Comparison of ENCODE assay signal across 10 cellular contexts in genomic region chr11:33475999-33476398, GRCh38.
A peak's percentile ranks its signal among the peaks of the same experiment; 100 is the strongest.
DNase-seq lines count a peak whose midpoint lies in the region; ATAC-seq lines count a peak whose summit lies in the region.
"Had no signal": no experiment of that assay in that cellular context is flagged by ENCODE, and none has a peak within 500 bp of the region (broad histone marks: within the 10 kb centered on the region; RNA-seq: fewer than 3 reads in every experiment).

No MANE protein-coding gene starts in this region.

- in situ Hi-C loops in GM23248 (cut with MboI) = no loop called here

- no peak overlapping the region for H3K27ac Mint-ChIP-seq in activated naive CD4-positive, alpha-beta T cell treated with anti-CD3 and anti-CD28 coated beads for 36 hours
- H3K27ac Mint-ChIP-seq: naive thymus-derived CD8-positive, alpha-beta T cell had no signal

- peaks cover 12% of the 10 kb centered on the region for H3K27me3 Mint-ChIP-seq in activated naive CD4-positive, alpha-beta T cell treated with anti-CD3 and anti-CD28 coated beads for 36 hours (ENCODE audit: low read depth)

- no peaks in the 10 kb centered on the region for H3K9me3 Mint-ChIP-seq in activated naive CD4-positive, alpha-beta T cell treated with anti-CD3 and anti-CD28 coated beads for 36 hours
- H3K9me3 Mint-ChIP-seq: naive thymus-derived CD8-positive, alpha-beta T cell had no signal

- H3K4me3 Mint-ChIP-seq in activated naive CD4-positive, alpha-beta T cell treated with anti-CD3 and anti-CD28 coated beads for 36 hours = no peak overlapping the region
- H3K4me3 Mint-ChIP-seq: naive thymus-derived CD8-positive, alpha-beta T cell had no signal

- no peak overlapping the region for H3K27ac ChIP-seq in GM23248
- H3K27ac ChIP-seq: SK-N-MC had no signal

- intact Hi-C loops in activated naive CD4-positive, alpha-beta T cell treated with anti-CD3 and anti-CD28 coated beads for 36 hours (cut with micrococcal nuclease) = no loop called here

- 25 to 30% methylated on average over 5 of the region's 5 CpGs for WGBS in GM23248 (ENCODE audit: low coverage in 1 of 2, low lambda C conversion rate in 2 of 2, missing lambda C conversion rate in 2 of 2), 2 experiments

- CTCF ChIA-PET in activated naive CD4-positive, alpha-beta T cell treated with anti-CD3 and anti-CD28 coated beads for 36 hours (lab: Charles Lee) = interaction anchor here (0.7 kb wide), 1 partner anchor 11 kb away, joined by 4 read pairs; no protein-coding TSS in a partner anchor

- H4K20me1 ChIP-seq in GM23248 (ENCODE audit: insufficient read depth) = peaks cover 10% of the 10 kb centered on the region; the same call in 1 of the 2 replicates

- H3K79me2 ChIP-seq in GM23248 (ENCODE audit: insufficient read depth) = peaks cover 100% of the 10 kb centered on the region

- H3K4me1 ChIP-seq in GM23248 (ENCODE audit: insufficient read depth) (peaks cover 30% of the 10 kb centered on the region), endocrine pancreas (ENCODE audit: control insufficient read depth, insufficient read depth, low read length) (peaks cover 4% of the 10 kb centered on the region)

- H3K9ac ChIP-seq in GM23248 = no peak overlapping the region
- no peak overlapping the region for H3K9ac ChIP-seq in endocrine pancreas (ENCODE audit: control insufficient read depth, insufficient read depth, low read length)

- no peaks in the 10 kb centered on the region for H3K36me3 Mint-ChIP-seq in activated naive CD4-positive, alpha-beta T cell treated with anti-CD3 and anti-CD28 coated beads for 36 hours (ENCODE audit: low read depth)
- H3K36me3 Mint-ChIP-seq: naive thymus-derived CD8-positive, alpha-beta T cell had no signal

- H3K4me1 Mint-ChIP-seq in activated naive CD4-positive, alpha-beta T cell treated with anti-CD3 and anti-CD28 coated beads for 36 hours (ENCODE audit: low read depth) = no peaks in the 10 kb centered on the region
- H3K4me1 Mint-ChIP-seq: naive thymus-derived CD8-positive, alpha-beta T cell had no signal

- peak; percentile 72 for DNase-seq in GM23248
- peak; percentile 66 for DNase-seq in NCI-H345 (lab: John Stamatoyannopoulos, UW)
- DNase-seq in pulmonary artery endothelial cell (ENCODE audit: low read depth, low spot score) = peak; percentile 60
- DNase-seq in H4 (ENCODE audit: low spot score) = no peak
- DNase-seq in activated naive CD4-positive, alpha-beta T cell treated with anti-CD3 and anti-CD28 coated beads for 36 hours = no peak
- DNase-seq: naive thymus-derived CD8-positive, alpha-beta T cell had no signal

- H3K9me3 ChIP-seq in GM23248 (ENCODE audit: low read depth) (no peaks in the 10 kb centered on the region), endocrine pancreas (ENCODE audit: control insufficient read depth, low read length) (no peaks in the 10 kb centered on the region)

- H3K4me3 ChIP-seq in GM23248 = no peak overlapping the region
- peak overlapping the region; percentile 15 for H3K4me3 ChIP-seq in endocrine pancreas (ENCODE audit: control insufficient read depth, insufficient read depth, low read length)
- H3K4me3 ChIP-seq: SK-N-MC had no signal

- no peaks in the 10 kb centered on the region for H3K9me2 ChIP-seq in GM23248 (ENCODE audit: insufficient read depth)

- no peak overlapping the region for H2AFZ ChIP-seq in GM23248

- H3K27me3 ChIP-seq in GM23248 (replicated peaks; ENCODE audit: insufficient read depth) (no peaks in the 10 kb centered on the region), endocrine pancreas (ENCODE audit: control insufficient read depth, insufficient read depth, low read length) (no peaks in the 10 kb centered on the region)

- H3K4me2 ChIP-seq in GM23248 (ENCODE audit: unreplicated experiment) = no peak overlapping the region

- ATAC-seq in HG03025 (IDR thresholded peaks at IDR 0.05; ENCODE audit: low FRiP score, unreplicated experiment) (no peak), HG02938 (IDR thresholded peaks at IDR 0.05; ENCODE audit: unreplicated experiment) (no peak)
- ATAC-seq: naive thymus-derived CD8-positive, alpha-beta T cell had no signal

- H3K36me3 ChIP-seq in GM23248 (ENCODE audit: low read depth) (no peaks in the 10 kb centered on the region), endocrine pancreas (ENCODE audit: control insufficient read depth, insufficient read depth, low read length) (no peaks in the 10 kb centered on the region)

- peaks cover 25% of the 10 kb centered on the region for H3F3A ChIP-seq in GM23248 (ENCODE audit: insufficient read depth)

Comparison
In these comparisons a context has a peak if more than half of its experiments do, and no peak if none do; other contexts are left out.
1. DNase-seq: peak in GM23248 (single experiment), NCI-H345 (single experiment) and pulmonary artery endothelial cell (single experiment); none in H4 (single experiment) and activated naive CD4-positive, alpha-beta T cell treated with anti-CD3 and anti-CD28 coated beads for 36 hours (single experiment).